32 cellular contexts compared by ENCODE assay signal in the genomic region with DNA sequence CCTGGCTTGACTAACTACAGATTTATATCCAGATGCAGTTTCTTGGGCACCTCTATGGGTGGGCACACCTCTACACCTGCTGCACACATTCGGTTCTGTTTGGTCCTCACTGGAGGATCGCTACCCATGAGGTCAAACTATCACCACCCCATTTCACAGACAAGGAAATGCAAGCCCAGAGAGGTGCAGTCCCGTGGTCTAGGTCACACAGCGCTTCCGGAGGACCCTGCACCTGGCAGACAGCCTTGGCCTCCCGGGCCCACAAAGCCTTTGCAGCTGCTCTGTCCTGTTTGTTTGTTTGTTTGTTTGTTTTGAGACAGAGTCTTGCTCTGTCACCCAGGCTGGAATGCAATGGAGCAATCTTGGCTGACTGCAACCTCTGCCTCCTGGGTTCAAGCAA. TPM values are rescaled to one million over a fixed set of nuclear protein-coding genes. Genes with fewer than 3 reads are reported as not detected.
"Had no signal": no experiment of that assay in that cellular context is flagged by ENCODE, and none has a peak within 500 bp of the region (broad histone marks: within the 10 kb centered on the region; RNA-seq: fewer than 3 reads in every experiment).

No MANE protein-coding gene starts in this region.

- H3K9me3 ChIP-seq: adrenal gland, ascending aorta, body of pancreas had no signal

- H3K4me1 ChIP-seq: adrenal gland, ascending aorta, body of pancreas, breast epithelium had no signal

- H3K36me3 ChIP-seq: adrenal gland, ascending aorta, brain microvascular endothelial cell, breast epithelium, cardiac muscle cell had no signal

- H3K4me3 ChIP-seq: adrenal gland, ascending aorta, body of pancreas, breast epithelium, cardiac muscle cell had no signal

- H3K27ac ChIP-seq: adrenal gland, ascending aorta, body of pancreas, brain microvascular endothelial cell, breast epithelium, cardiac muscle cell had no signal

- ATAC-seq: activated naive CD4-positive, alpha-beta T cell treated with anti-CD3 and anti-CD28 coated beads, Interleukin-2, amount 50 U/mL, for 72 hours; activated naive CD8-positive, alpha-beta T cell treated with anti-CD3 and anti-CD28 coated beads, Interleukin-2, amount 50 U/mL, for 24 hours; activated T-cell treated with anti-CD3 and anti-CD28 coated beads, Interleukin-2, amount 50 U/mL, for 4 hours; activated T-cell treated with anti-CD3 and anti-CD28 coated beads, Interleukin-2, amount 50 U/mL, for 72 hours; activated T-helper 17 cell treated with anti-CD3 and anti-CD28 coated beads, Interleukin-2, amount 50 U/mL, for 72 hours; body of pancreas had no signal

- FAIRE-seq: astrocyte, bronchial epithelial cell had no signal

- H3K27me3 ChIP-seq: adrenal gland, ascending aorta, body of pancreas, brain microvascular endothelial cell, breast epithelium, cardiac muscle cell had no signal

- DNase-seq: activated effector memory CD4-positive, alpha-beta T cell treated with anti-CD3 and anti-CD28 coated beads, Interleukin-2, amount 50 U/mL, for 16 hours; activated effector memory CD4-positive, alpha-beta T cell treated with Interleukin-2 at 50 U/mL for 16 hours; activated gamma-delta T cell treated with Interleukin-2 at 50 U/mL for 16 hours; activated naive CD4-positive, alpha-beta T cell; activated naive CD4-positive, alpha-beta T cell treated with anti-CD3 and anti-CD28 coated beads for 36 hours; activated naive CD4-positive, alpha-beta T cell treated with anti-CD3 and anti-CD28 coated beads, Interleukin-2, amount 10 ng/mL, durations not matched to agents 7 days and 5 days; activated naive CD4-positive, alpha-beta T cell treated with anti-CD3 and anti-CD28 coated beads, Interleukin-2, amount 50 U/mL, for 16 hours; activated naive CD4-positive, alpha-beta T cell treated with Interleukin-2 at 50 U/mL for 16 hours; activated naive CD8-positive, alpha-beta T cell treated with anti-CD3 and anti-CD28 coated beads for 36 hours; activated naive CD8-positive, alpha-beta T cell treated with anti-CD3 and anti-CD28 coated beads, Interleukin-2, amount 10 ng/mL, durations not matched to agents 7 days and 5 days; activated naive CD8-positive, alpha-beta T cell treated with anti-CD3 and anti-CD28 coated beads, Interleukin-2, amount 50 U/mL, for 24 hours; activated T-cell treated with anti-CD3 and anti-CD28 coated beads, Interleukin-2, amount 50 U/mL, for 1 hour; activated T-cell treated with anti-CD3 and anti-CD28 coated beads, Interleukin-2, amount 50 U/mL, for 24 hours; activated T-cell treated with anti-CD3 and anti-CD28 coated beads, Interleukin-2, amount 50 U/mL, for 4 hours; activated T-cell treated with anti-CD3 and anti-CD28 coated beads, Interleukin-2, amount 50 U/mL, for 48 hours; activated T-cell treated with anti-CD3 and anti-CD28 coated beads, Interleukin-2, amount 50 U/mL, for 72 hours; adrenal gland; amniotic stem cell; amygdala; anterior cingulate cortex; aorta; body of pancreas; brain microvascular endothelial cell; central memory CD4-positive, alpha-beta T cell had no signal

RNA-seq across cellular contexts. Expression of a gene that starts 39.3 kb away (rescaled TPM):
- total RNA-seq: activated naive CD8-positive, alpha-beta T cell treated with anti-CD3 and anti-CD28 coated beads, Interleukin-2, amount 10 ng/mL, durations not matched to agents 7 days and 5 days; activated T-cell treated with anti-CD3 and anti-CD28 coated beads, Interleukin-2, amount 50 U/mL, for 4 hours; activated T-helper 1 cell treated with anti-CD3 and anti-CD28 coated beads, Interleukin-12 subunit alpha, Interleukin-12 subunit beta, Interleukin-2, Interleukin-4 antibody, amounts not matched to agents 30 ng/mL and 10 ng/mL and 1 ng/mL, durations not matched to agents 14 hours and 24 hours and 36 hours; ascending aorta; body of pancreas; bronchial epithelial cell had no signal
- polyA plus RNA-seq: aorta had no signal
